Comparison of ENCODE assay signal across 9 cellular contexts in genomic region chrX:14095702-14096101, GRCh38.
A peak's percentile ranks its signal among the peaks of the same experiment; 100 is the strongest.
DNase-seq lines count a peak whose midpoint lies in the region; ATAC-seq and TF ChIP-seq lines count a peak whose summit lies in the region.
"Had no signal": no experiment of that assay in that cellular context is flagged by ENCODE, and none has a peak within 500 bp of the region (broad histone marks: within the 10 kb centered on the region; RNA-seq: fewer than 3 reads in every experiment).

No MANE protein-coding gene starts in this region.

- no peaks in the 10 kb centered on the region for H3K4me1 ChIP-seq in tibial artery

- intact Hi-C loops in tibial artery (cut with DNase I; ENCODE audit: low total_unique reads): loop anchor here (10.0 kb wide), 1 partner anchor 1049 kb away; no protein-coding TSS in a partner anchor

- H3K4me3 ChIP-seq in tibial artery: no peak overlapping the region

- TF ChIP-seq CTCF in tibial artery (IDR thresholded peaks at IDR 0.05): peak; percentile 39 to 44

- DNase-seq in T-helper 1 cell (peak in 3 of 5 donors; percentile 2 to 42 (median 24)), cerebellar cortex (ENCODE audit: low spot score) (peak; percentile 64), medulla oblongata (ENCODE audit: extremely low spot score) (peak; percentile 22), tibial artery (peak in 1 of 2 donors; percentile 20), NCI-H187 (lab: John Stamatoyannopoulos, UW) (no peak), NCI-H1092 (lab: John Stamatoyannopoulos, UW) (no peak)

- H3K27ac ChIP-seq in tibial artery: no peak overlapping the region
- H3K27ac ChIP-seq: epithelial cell of prostate had no signal

- peak; percentile 93 for ATAC-seq in GM18502 (IDR thresholded peaks at IDR 0.05; ENCODE audit: poor library complexity, unreplicated experiment)
- ATAC-seq in HG02970 (IDR thresholded peaks at IDR 0.05; ENCODE audit: low FRiP score, unreplicated experiment): peak; percentile 69

- no peaks in the 10 kb centered on the region for H3K36me3 ChIP-seq in tibial artery

- no peaks in the 10 kb centered on the region for H3K27me3 ChIP-seq in tibial artery

- peaks cover 0 to 7% (median 0%) of the 10 kb centered on the region in 3 donors for H3K9me3 ChIP-seq in tibial artery

Comparison
In these comparisons a context has a peak if more than half of its experiments do, and no peak if none do; other contexts are left out.
1. DNase-seq: peak in T-helper 1 cell (3 of 5), cerebellar cortex (single experiment) and medulla oblongata (single experiment); none in NCI-H187 (0 of 2) and NCI-H1092 (single experiment).